1 cellular context compared by ENCODE assay signal in the genomic region with DNA sequence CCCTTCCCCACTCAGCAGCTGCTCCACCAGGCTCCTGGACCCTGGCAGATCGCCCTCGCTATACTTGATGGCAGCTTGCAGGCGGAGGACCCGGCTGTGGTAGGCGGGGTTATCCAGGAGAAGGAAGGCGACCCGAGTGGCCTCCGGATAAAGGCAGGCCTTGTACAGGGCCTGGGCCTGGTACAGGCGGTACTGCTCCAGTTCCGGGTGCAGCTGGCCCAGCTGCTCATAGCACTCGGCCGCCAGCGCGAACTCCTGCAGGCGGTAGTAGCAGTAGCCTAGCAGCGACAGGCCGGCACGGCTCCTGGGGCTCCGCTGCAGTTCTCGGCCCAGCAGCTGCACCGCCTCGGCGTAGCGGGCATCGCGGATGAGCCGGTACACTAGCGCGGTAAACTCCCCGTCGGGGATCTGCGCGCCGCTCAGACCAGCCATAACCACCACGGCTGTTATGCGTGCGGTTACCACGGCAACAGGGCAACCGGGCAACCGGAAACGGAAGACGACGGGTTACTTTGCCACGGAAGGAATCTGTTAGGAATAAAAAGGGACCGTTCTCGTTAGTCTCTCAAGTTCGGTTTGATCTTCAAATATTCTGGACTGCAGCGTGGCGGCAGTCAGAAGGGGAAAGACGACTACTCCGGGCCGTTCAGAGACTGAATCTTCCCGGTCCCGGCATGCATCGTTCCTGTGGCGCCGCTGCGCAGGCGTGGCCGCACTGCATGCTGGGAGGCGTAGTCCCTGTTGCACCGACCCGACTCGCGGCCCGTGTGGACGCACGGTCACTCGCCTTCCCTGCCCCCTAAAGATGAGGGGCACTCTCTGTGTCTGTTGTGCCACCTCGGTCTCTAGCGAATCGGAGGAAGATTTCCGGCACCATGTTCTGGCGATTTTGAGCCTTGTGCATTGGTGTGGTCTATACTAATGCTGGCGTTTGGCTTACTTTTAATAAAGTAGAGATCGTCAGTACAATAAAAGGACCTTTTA.
TF ChIP-seq lines count a peak whose summit lies in the region.

No MANE protein-coding gene starts in this region.

TF ChIP-seq in WTC11, 78 proteins besides CTCF, POLR2A, EP300 and RAD21 (continued from another document):
- TF ChIP-seq, protein P1, sequence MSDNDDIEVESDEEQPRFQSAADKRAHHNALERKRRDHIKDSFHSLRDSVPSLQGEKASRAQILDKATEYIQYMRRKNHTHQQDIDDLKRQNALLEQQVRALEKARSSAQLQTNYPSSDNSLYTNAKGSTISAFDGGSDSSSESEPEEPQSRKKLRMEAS (CRISPR knock-in tag; IDR thresholded peaks at IDR 0.05), result peak; percentile 58
- TF ChIP-seq, protein P2, sequence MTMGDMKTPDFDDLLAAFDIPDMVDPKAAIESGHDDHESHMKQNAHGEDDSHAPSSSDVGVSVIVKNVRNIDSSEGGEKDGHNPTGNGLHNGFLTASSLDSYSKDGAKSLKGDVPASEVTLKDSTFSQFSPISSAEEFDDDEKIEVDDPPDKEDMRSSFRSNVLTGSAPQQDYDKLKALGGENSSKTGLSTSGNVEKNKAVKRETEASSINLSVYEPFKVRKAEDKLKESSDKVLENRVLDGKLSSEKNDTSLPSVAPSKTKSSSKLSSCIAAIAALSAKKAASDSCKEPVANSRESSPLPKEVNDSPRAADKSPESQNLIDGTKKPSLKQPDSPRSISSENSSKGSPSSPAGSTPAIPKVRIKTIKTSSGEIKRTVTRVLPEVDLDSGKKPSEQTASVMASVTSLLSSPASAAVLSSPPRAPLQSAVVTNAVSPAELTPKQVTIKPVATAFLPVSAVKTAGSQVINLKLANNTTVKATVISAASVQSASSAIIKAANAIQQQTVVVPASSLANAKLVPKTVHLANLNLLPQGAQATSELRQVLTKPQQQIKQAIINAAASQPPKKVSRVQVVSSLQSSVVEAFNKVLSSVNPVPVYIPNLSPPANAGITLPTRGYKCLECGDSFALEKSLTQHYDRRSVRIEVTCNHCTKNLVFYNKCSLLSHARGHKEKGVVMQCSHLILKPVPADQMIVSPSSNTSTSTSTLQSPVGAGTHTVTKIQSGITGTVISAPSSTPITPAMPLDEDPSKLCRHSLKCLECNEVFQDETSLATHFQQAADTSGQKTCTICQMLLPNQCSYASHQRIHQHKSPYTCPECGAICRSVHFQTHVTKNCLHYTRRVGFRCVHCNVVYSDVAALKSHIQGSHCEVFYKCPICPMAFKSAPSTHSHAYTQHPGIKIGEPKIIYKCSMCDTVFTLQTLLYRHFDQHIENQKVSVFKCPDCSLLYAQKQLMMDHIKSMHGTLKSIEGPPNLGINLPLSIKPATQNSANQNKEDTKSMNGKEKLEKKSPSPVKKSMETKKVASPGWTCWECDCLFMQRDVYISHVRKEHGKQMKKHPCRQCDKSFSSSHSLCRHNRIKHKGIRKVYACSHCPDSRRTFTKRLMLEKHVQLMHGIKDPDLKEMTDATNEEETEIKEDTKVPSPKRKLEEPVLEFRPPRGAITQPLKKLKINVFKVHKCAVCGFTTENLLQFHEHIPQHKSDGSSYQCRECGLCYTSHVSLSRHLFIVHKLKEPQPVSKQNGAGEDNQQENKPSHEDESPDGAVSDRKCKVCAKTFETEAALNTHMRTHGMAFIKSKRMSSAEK (CRISPR knock-in tag; IDR thresholded peaks at IDR 0.05; ENCODE audit: borderline replicate concordance), result no peak
- TF ChIP-seq, protein P3, sequence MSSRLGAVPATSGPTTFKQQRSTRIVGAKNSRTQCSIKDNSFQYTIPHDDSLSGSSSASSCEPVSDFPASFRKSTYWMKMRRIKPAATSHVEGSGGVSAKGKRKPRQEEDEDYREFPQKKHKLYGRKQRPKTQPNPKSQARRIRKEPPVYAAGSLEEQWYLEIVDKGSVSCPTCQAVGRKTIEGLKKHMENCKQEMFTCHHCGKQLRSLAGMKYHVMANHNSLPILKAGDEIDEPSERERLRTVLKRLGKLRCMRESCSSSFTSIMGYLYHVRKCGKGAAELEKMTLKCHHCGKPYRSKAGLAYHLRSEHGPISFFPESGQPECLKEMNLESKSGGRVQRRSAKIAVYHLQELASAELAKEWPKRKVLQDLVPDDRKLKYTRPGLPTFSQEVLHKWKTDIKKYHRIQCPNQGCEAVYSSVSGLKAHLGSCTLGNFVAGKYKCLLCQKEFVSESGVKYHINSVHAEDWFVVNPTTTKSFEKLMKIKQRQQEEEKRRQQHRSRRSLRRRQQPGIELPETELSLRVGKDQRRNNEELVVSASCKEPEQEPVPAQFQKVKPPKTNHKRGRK (CRISPR knock-in tag; IDR thresholded peaks at IDR 0.05; ENCODE audit: borderline replicate concordance), result no peak
- TF ChIP-seq ZNF232 (CRISPR knock-in tag; IDR thresholded peaks at IDR 0.05) (peak; percentile 65; the same call in 1 of the 2 replicates), FOXP1 (CRISPR knock-in tag; IDR thresholded peaks at IDR 0.05; ENCODE audit: borderline replicate concordance) (peak; percentile 50), CREM (CRISPR knock-in tag; IDR thresholded peaks at IDR 0.05) (peak; percentile 61), TEAD1 (CRISPR knock-in tag; IDR thresholded peaks at IDR 0.05) (0 out of 2 replicates have a peak, but pooled peaks have one; percentile 32), FOXK1 (CRISPR knock-in tag; IDR thresholded peaks at IDR 0.05) (peak; percentile 86), NR2C2 (CRISPR knock-in tag; IDR thresholded peaks at IDR 0.05) (peak; percentile 63; the same call in 1 of the 2 replicates), ZNF263 (CRISPR knock-in tag; IDR thresholded peaks at IDR 0.05; ENCODE audit: low read depth) (no peak), ATF1 (CRISPR knock-in tag; IDR thresholded peaks at IDR 0.05) (no peak), ZNF317 (CRISPR knock-in tag; IDR thresholded peaks at IDR 0.05; ENCODE audit: borderline replicate concordance, low read depth) (no peak), PRRX2 (CRISPR knock-in tag; IDR thresholded peaks at IDR 0.05) (no peak)
- TF ChIP-seq, protein P4, sequence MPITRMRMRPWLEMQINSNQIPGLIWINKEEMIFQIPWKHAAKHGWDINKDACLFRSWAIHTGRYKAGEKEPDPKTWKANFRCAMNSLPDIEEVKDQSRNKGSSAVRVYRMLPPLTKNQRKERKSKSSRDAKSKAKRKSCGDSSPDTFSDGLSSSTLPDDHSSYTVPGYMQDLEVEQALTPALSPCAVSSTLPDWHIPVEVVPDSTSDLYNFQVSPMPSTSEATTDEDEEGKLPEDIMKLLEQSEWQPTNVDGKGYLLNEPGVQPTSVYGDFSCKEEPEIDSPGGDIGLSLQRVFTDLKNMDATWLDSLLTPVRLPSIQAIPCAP (CRISPR knock-in tag; IDR thresholded peaks at IDR 0.05), result no peak
